In the genomic region with DNA sequence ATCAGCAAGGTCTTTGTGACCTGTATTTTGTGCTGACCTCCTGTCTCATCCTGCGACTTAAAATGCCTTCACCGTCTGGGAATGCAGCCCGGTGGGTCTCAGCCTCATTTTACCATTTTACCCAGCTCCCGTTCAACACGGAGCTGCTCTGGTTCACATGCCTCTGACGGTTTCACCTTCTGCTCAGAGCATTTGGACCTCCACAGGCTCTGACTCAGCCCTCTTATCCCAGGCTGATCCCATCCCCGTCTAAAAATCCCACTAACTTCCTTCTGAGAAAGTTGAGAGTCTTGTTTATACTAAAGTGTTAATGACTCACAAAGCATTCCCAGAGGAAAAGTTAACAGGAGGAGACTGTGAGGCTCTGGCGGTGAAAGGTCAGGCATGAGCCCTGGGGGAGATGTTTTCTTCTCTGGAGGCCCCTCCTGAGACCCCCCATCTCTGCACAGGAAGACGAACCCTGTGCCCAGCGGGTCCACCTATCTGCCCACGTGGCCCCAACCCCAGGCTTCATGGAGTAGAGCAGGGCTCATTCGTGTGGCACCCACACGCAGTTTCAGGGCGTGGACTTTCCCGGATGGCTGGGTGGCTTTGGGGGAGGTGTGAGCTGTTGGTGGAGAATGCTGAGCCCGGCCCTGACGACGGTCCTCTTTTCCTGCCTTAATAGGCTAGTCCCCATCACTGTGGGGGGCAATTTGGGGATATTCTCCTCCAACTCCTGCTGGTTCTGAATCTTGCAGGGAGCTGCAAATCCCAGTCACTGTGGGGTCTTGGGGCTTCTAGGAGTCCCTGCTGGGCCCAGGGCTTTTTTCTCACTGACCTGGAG, we compare ENCODE assay signal across 1 cellular context.
TF ChIP-seq lines count a peak whose summit lies in the region.

No MANE protein-coding gene starts in this region.

TF ChIP-seq in endothelial cell of umbilical vein, 7 proteins besides CTCF, POLR2A, EP300 and RAD21:
- TF ChIP-seq, protein P1, sequence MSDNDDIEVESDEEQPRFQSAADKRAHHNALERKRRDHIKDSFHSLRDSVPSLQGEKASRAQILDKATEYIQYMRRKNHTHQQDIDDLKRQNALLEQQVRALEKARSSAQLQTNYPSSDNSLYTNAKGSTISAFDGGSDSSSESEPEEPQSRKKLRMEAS (IDR thresholded peaks at IDR 0.05; ENCODE audit: insufficient read depth, insufficient read length) = no peak
- no peak for TF ChIP-seq POLR2AphosphoS5 (IDR thresholded peaks at IDR 0.05; ENCODE audit: insufficient read depth, low read depth, low read length)
- peak; percentile 57 for TF ChIP-seq FOS (IDR thresholded peaks at IDR 0.05; ENCODE audit: borderline replicate concordance, insufficient read depth, low read length)
TF ChIP-seq in endothelial cell of umbilical vein: peak in this region for 1.
